In genomic region chr16:75789237-75789636, GRCh38 we compare ENCODE assay signal across 8 cellular contexts.
DNase-seq lines count a peak whose midpoint lies in the region; ATAC-seq, FAIRE-seq and TF ChIP-seq lines count a peak whose summit lies in the region.

No MANE protein-coding gene starts in this region.

- no peaks in the 10 kb centered on the region for H3K4me1 Mint-ChIP-seq in nephron

- no peak overlapping the region for H3K4me3 Mint-ChIP-seq in nephron

- no peak overlapping the region for H3K4me3 ChIP-seq in Jurkat, Clone E6-1 (ENCODE audit: low read length)

- FAIRE-seq in RCC 7860 (lab: Jason Lieb, UNC) = peak; percentile 79
- peak; percentile 93 for FAIRE-seq in endometrium (lab: Jason Lieb, UNC)

- ATAC-seq in GM21528 (IDR thresholded peaks at IDR 0.05; ENCODE audit: low FRiP score, unreplicated experiment) = peak; percentile 84

- peaks cover 7% of the 10 kb centered on the region for H3K27me3 Mint-ChIP-seq in nephron (ENCODE audit: low read depth)

- DNase-seq in NOMO-1 (lab: John Stamatoyannopoulos, UW; ENCODE audit: unreplicated experiment in 2 of 2) (peak; percentile 13 to 67), NOMO-1 treated with dmso at 0.1 percent for 144 hours (lab: John Stamatoyannopoulos, UW; ENCODE audit: unreplicated experiment) (no peak), RCC 7860 (ENCODE audit: low spot score) (peak; percentile 44), mesenteric fat pad (ENCODE audit: low spot score) (no peak)
- peak; percentile 46 for DNase-seq in Jurkat, Clone E6-1 (ENCODE audit: low read depth, low spot score)

- TF ChIP-seq CTCF in nephron (IDR thresholded peaks at IDR 0.05; ENCODE audit: unreplicated experiment in 3 of 3) = peak; percentile 77 to 86 (median 80)

- peaks cover 2% of the 10 kb centered on the region for H3K9me3 Mint-ChIP-seq in nephron

- H3K36me3 Mint-ChIP-seq in nephron (ENCODE audit: low read depth) = no peaks in the 10 kb centered on the region

- no peak overlapping the region for H3K27ac Mint-ChIP-seq in nephron

Comparison
In these comparisons a context has a peak if more than half of its experiments do, and no peak if none do; other contexts are left out.
1. DNase-seq: peak in NOMO-1 (2 of 2), Jurkat, Clone E6-1 (single experiment) and RCC 7860 (single experiment); none in NOMO-1 treated with dmso at 0.1 percent for 144 hours (single experiment) and mesenteric fat pad (single experiment).